32 cellular contexts compared by ENCODE assay signal in genomic region chr18:47370052-47370451, GRCh38.
"Had no signal": no experiment of that assay in that cellular context is flagged by ENCODE, and none has a peak within 500 bp of the region (broad histone marks: within the 10 kb centered on the region; RNA-seq: fewer than 3 reads in every experiment).

No MANE protein-coding gene starts in this region.

- DNase-seq: activated B cell treated with CpG ODN at 0.5 μM for 24 hours; activated CD4-positive, alpha-beta memory T cell treated with anti-CD3 and anti-CD28 coated beads for 36 hours; activated CD4-positive, alpha-beta T cell treated with anti-CD3 and anti-CD28 coated beads for 4 hours; activated CD4-positive, alpha-beta T cell treated with anti-CD3 and anti-CD28 coated beads, Interleukin-2, amount 10 ng/mL, durations not matched to agents 24 days and 14 days; activated CD4-positive, alpha-beta T cell treated with anti-CD3 and anti-CD28 coated beads, Interleukin-2, amount 50 U/mL, for 1 hour; activated CD4-positive, alpha-beta T cell treated with anti-CD3 and anti-CD28 coated beads, Interleukin-2, amount 50 U/mL, for 4 hours; activated CD4-positive, CD25-positive, alpha-beta regulatory T cell treated with anti-CD3 and anti-CD28 coated beads, Interleukin-2, amount 50 U/mL, for 72 hours; activated CD8-positive, alpha-beta memory T cell treated with anti-CD3 and anti-CD28 coated beads, Interleukin-2, amount 50 U/mL, for 4 hours; activated CD8-positive, alpha-beta T cell treated with anti-CD3 and anti-CD28 coated beads for 36 hours; activated effector memory CD4-positive, alpha-beta T cell treated with Interleukin-2 at 50 U/mL for 16 hours; activated gamma-delta T cell; activated naive CD4-positive, alpha-beta T cell treated with anti-CD3 and anti-CD28 coated beads, Interleukin-2, amount 10 ng/mL, durations not matched to agents 7 days and 5 days; activated naive CD4-positive, alpha-beta T cell treated with Interleukin-2 at 50 U/mL for 16 hours; activated naive CD8-positive, alpha-beta T cell treated with anti-CD3 and anti-CD28 coated beads, Interleukin-2, amount 10 ng/mL, durations not matched to agents 7 days and 5 days; activated naive CD8-positive, alpha-beta T cell treated with anti-CD3 and anti-CD28 coated beads, Interleukin-2, amount 50 U/mL, for 24 hours; activated T-cell treated with anti-CD3 and anti-CD28 coated beads, Interleukin-2, amount 50 U/mL, for 24 hours; activated T-cell treated with anti-CD3 and anti-CD28 coated beads, Interleukin-2, amount 50 U/mL, for 48 hours; amniotic stem cell; aorta; body of pancreas; brain microvascular endothelial cell; central memory CD4-positive, alpha-beta T cell; T-helper 1 cell; T-helper 2 cell; T-helper 9 cell had no signal

- H3K9me3 Mint-ChIP-seq: activated CD4-positive, alpha-beta T cell treated with anti-CD3 and anti-CD28 coated beads, Interleukin-2, amount 10 ng/mL, durations not matched to agents 24 days and 14 days; activated T-helper 2 cell treated with anti-CD3 and anti-CD28 coated beads, Interferon-gamma antibody, Interleukin-2, Interleukin-4, amounts not matched to agents 10 μg/mL and 5 μg/mL and 100 μg/mL, durations not matched to agents 14 hours and 24 hours and 36 hours; T-helper 1 cell treated with Interleukin-12 subunit alpha and Interleukin-12 subunit beta and Interleukin-4 antibody, amounts not matched to agents 30 μg/mL and 1 μg/mL, for 36 hours; T-helper 2 cell treated with Interferon-gamma antibody and Interleukin-4, amounts not matched to agents 5 μg/mL and 100 μg/mL, for 36 hours had no signal

- H3K27me3 ChIP-seq: body of pancreas, brain microvascular endothelial cell, breast epithelium had no signal

- H3K4me1 Mint-ChIP-seq: activated B cell treated with CpG ODN at 0.5 μM for 24 hours; activated CD4-positive, alpha-beta T cell treated with anti-CD3 and anti-CD28 coated beads, Interleukin-2, amount 10 ng/mL, durations not matched to agents 24 days and 14 days; activated naive CD4-positive, alpha-beta T cell treated with anti-CD3 and anti-CD28 coated beads, Interleukin-2, amount 10 ng/mL, durations not matched to agents 7 days and 5 days; activated naive CD4-positive, alpha-beta T cell treated with anti-CD3 and anti-CD28 coated beads, Interleukin-2, amount 50 U/mL, for 24 hours; activated naive CD8-positive, alpha-beta T cell treated with anti-CD3 and anti-CD28 coated beads, Interleukin-2, amount 10 ng/mL, durations not matched to agents 7 days and 5 days; activated naive CD8-positive, alpha-beta T cell treated with anti-CD3 and anti-CD28 coated beads, Interleukin-2, amount 50 U/mL, for 24 hours had no signal

- H3K27ac Mint-ChIP-seq: activated B cell treated with CpG ODN at 0.5 μM for 24 hours; activated CD4-positive, alpha-beta memory T cell treated with anti-CD3 and anti-CD28 coated beads for 36 hours; activated CD4-positive, alpha-beta T cell treated with anti-CD3 and anti-CD28 coated beads, Interleukin-2, amount 10 ng/mL, durations not matched to agents 24 days and 14 days; activated CD8-positive, alpha-beta T cell treated with anti-CD3 and anti-CD28 coated beads for 36 hours; activated naive CD4-positive, alpha-beta T cell treated with anti-CD3 and anti-CD28 coated beads, Interleukin-2, amount 10 ng/mL, durations not matched to agents 7 days and 5 days; activated naive CD4-positive, alpha-beta T cell treated with anti-CD3 and anti-CD28 coated beads, Interleukin-2, amount 50 U/mL, for 24 hours; activated naive CD8-positive, alpha-beta T cell; activated naive CD8-positive, alpha-beta T cell treated with anti-CD3 and anti-CD28 coated beads, Interleukin-2, amount 10 ng/mL, durations not matched to agents 7 days and 5 days; activated naive CD8-positive, alpha-beta T cell treated with anti-CD3 and anti-CD28 coated beads, Interleukin-2, amount 50 U/mL, for 24 hours; activated T-cell treated with anti-CD3 and anti-CD28 coated beads, Interleukin-2, amount 50 U/mL, for 24 hours; activated T-helper 2 cell treated with anti-CD3 and anti-CD28 coated beads, Interferon-gamma antibody, Interleukin-2, Interleukin-4, amounts not matched to agents 10 μg/mL and 5 μg/mL and 100 μg/mL, durations not matched to agents 14 hours and 24 hours and 36 hours; T-helper 1 cell treated with Interleukin-12 subunit alpha and Interleukin-12 subunit beta and Interleukin-4 antibody, amounts not matched to agents 30 μg/mL and 1 μg/mL, for 36 hours; T-helper 2 cell treated with Interferon-gamma antibody and Interleukin-4, amounts not matched to agents 5 μg/mL and 100 μg/mL, for 36 hours had no signal

- H3K27me3 Mint-ChIP-seq: activated CD4-positive, alpha-beta T cell treated with anti-CD3 and anti-CD28 coated beads, Interleukin-2, amount 10 ng/mL, durations not matched to agents 24 days and 14 days had no signal

- H3K36me3 Mint-ChIP-seq: activated CD4-positive, alpha-beta memory T cell treated with anti-CD3 and anti-CD28 coated beads for 36 hours; activated naive CD4-positive, alpha-beta T cell treated with anti-CD3 and anti-CD28 coated beads, Interleukin-2, amount 10 ng/mL, durations not matched to agents 7 days and 5 days; activated naive CD8-positive, alpha-beta T cell; activated naive CD8-positive, alpha-beta T cell treated with anti-CD3 and anti-CD28 coated beads, Interleukin-2, amount 10 ng/mL, durations not matched to agents 7 days and 5 days had no signal

- H3K27ac ChIP-seq: body of pancreas, brain microvascular endothelial cell, breast epithelium, VCaP had no signal

- H3K36me3 ChIP-seq: brain microvascular endothelial cell, breast epithelium had no signal

- H3K4me1 ChIP-seq: body of pancreas, breast epithelium had no signal

- H3K4me3 Mint-ChIP-seq: activated B cell treated with CpG ODN at 0.5 μM for 24 hours; activated CD4-positive, alpha-beta memory T cell treated with anti-CD3 and anti-CD28 coated beads for 36 hours; activated CD4-positive, alpha-beta T cell treated with anti-CD3 and anti-CD28 coated beads, Interleukin-2, amount 10 ng/mL, durations not matched to agents 24 days and 14 days; activated CD8-positive, alpha-beta T cell treated with anti-CD3 and anti-CD28 coated beads for 36 hours; activated naive CD4-positive, alpha-beta T cell treated with anti-CD3 and anti-CD28 coated beads, Interleukin-2, amount 10 ng/mL, durations not matched to agents 7 days and 5 days; activated naive CD4-positive, alpha-beta T cell treated with anti-CD3 and anti-CD28 coated beads, Interleukin-2, amount 50 U/mL, for 24 hours; activated naive CD8-positive, alpha-beta T cell; activated naive CD8-positive, alpha-beta T cell treated with anti-CD3 and anti-CD28 coated beads, Interleukin-2, amount 10 ng/mL, durations not matched to agents 7 days and 5 days; activated naive CD8-positive, alpha-beta T cell treated with anti-CD3 and anti-CD28 coated beads, Interleukin-2, amount 50 U/mL, for 24 hours; activated T-cell treated with anti-CD3 and anti-CD28 coated beads, Interleukin-2, amount 50 U/mL, for 24 hours; T-helper 1 cell treated with Interleukin-12 subunit alpha and Interleukin-12 subunit beta and Interleukin-4 antibody, amounts not matched to agents 30 μg/mL and 1 μg/mL, for 36 hours; T-helper 2 cell treated with Interferon-gamma antibody and Interleukin-4, amounts not matched to agents 5 μg/mL and 100 μg/mL, for 36 hours had no signal

- ATAC-seq: activated CD8-positive, alpha-beta T cell treated with anti-CD3 and anti-CD28 coated beads for 36 hours; activated naive CD8-positive, alpha-beta T cell treated with anti-CD3 and anti-CD28 coated beads, Interleukin-2, amount 50 U/mL, for 24 hours; body of pancreas had no signal

- H3K4me3 ChIP-seq: body of pancreas, breast epithelium had no signal
